Comparison of ENCODE assay signal across 8 cellular contexts in genomic region chr1:154501423-154502065, GRCh38. TPM values are rescaled to one million over a fixed set of nuclear protein-coding genes. Genes with fewer than 3 reads are reported as not detected.
DNase-seq lines count a peak whose midpoint lies in the region; ATAC-seq, FAIRE-seq and TF ChIP-seq lines count a peak whose summit lies in the region.

No MANE protein-coding gene starts in this region.

- intact Hi-C loops in naive thymus-derived CD4-positive, alpha-beta T cell (cut with micrococcal nuclease): no loop called here

- H3K36me3 Mint-ChIP-seq in naive thymus-derived CD4-positive, alpha-beta T cell: peaks cover 0 to 4% (median 0%) of the 10 kb centered on the region in 5 donors

- CTCF ChIA-PET in A549 (lab: Yijun Ruan, JAX): interaction anchor here (0.9 to 1.6 kb wide), 6 partner anchors 9 to 51 kb away, joined by 3 to 5 read pairs (median 3); no protein-coding TSS in a partner anchor
- CTCF ChIA-PET in naive thymus-derived CD4-positive, alpha-beta T cell (lab: Charles Lee): no interaction called here

- H3K4me2 ChIP-seq in A549: peak overlapping the region; percentile 95

- FAIRE-seq in A549 (lab: Jason Lieb, UNC): no peak

- H3K27me3 ChIP-seq in HUES48 (ENCODE audit: control insufficient read depth, insufficient read depth, low read length): peaks cover 72% of the 10 kb centered on the region
- peaks cover 4 to 5% of the 10 kb centered on the region in 2 donors for H3K27me3 ChIP-seq in naive thymus-derived CD4-positive, alpha-beta T cell (ENCODE audit: control insufficient read depth in 2 of 2, insufficient read depth in 2 of 2, low read length in 2 of 2)

- no peak for TF ChIP-seq CTCF in A549 (IDR thresholded peaks at IDR 0.05)

- TF ChIP-seq POLR2A in A549 (IDR thresholded peaks at IDR 0.05; ENCODE audit: low read length): no peak

- peaks cover 26 to 73% (median 42%) of the 10 kb centered on the region in 5 donors for H3K27me3 Mint-ChIP-seq in naive thymus-derived CD4-positive, alpha-beta T cell

- H3K9me3 Mint-ChIP-seq in naive thymus-derived CD4-positive, alpha-beta T cell: peaks cover 0 to 8% (median 0%) of the 10 kb centered on the region in 11 donors

- H3K4me1 Mint-ChIP-seq in naive thymus-derived CD4-positive, alpha-beta T cell: peaks cover 7 to 29% (median 16%) of the 10 kb centered on the region in 7 donors

- DNase-seq in A549 (ENCODE audit: low read depth in 1 of 2, low spot score in 1 of 2) (no peak), UCSD-AML1 (lab: John Stamatoyannopoulos, UW; ENCODE audit: unreplicated experiment) (no peak), NCI-H2107 (lab: John Stamatoyannopoulos, UW) (no peak)
- DNase-seq in naive thymus-derived CD4-positive, alpha-beta T cell: peak in 2 of 9 donors; percentile 7 to 33
- no peak for DNase-seq in stimulated activated naive CD4-positive, alpha-beta T cell treated with Interleukin-2 at 50 U/mL for 16 hours (lab: John Stamatoyannopoulos, UW)

- no peak overlapping the region for H3K9ac ChIP-seq in HUES48 (ENCODE audit: low read depth, low read length)

- POLR2A ChIA-PET in A549 (lab: Yijun Ruan, JAX): no interaction called here
- POLR2A ChIA-PET in naive thymus-derived CD4-positive, alpha-beta T cell (lab: Charles Lee): no interaction called here

- H3K4me3 Mint-ChIP-seq in naive thymus-derived CD4-positive, alpha-beta T cell: peak overlapping the region in 9 of 10 donors; percentile 27 to 71 (median 65)

- WGBS in A549 (ENCODE audit: missing lambda C conversion rate): 37% methylated on average over 10 of the region's 54 CpGs

- H3K4me3 ChIP-seq in A549 (peak overlapping the region; percentile 54), HUES48 (ENCODE audit: low read depth, low read length) (peak overlapping the region; percentile 50; the same call in 1 of the 2 replicates)
- no peak overlapping the region for H3K4me3 ChIP-seq in naive thymus-derived CD4-positive, alpha-beta T cell (ENCODE audit: low read length)

- no peak for TF ChIP-seq EP300 in A549 (IDR thresholded peaks at IDR 0.05)

- no peak for TF ChIP-seq RAD21 in A549 (conservative IDR thresholded peaks at IDR 0.05 in 1 of 2, IDR thresholded peaks at IDR 0.05 in 1 of 2)

- H3K4me1 ChIP-seq in A549: peaks cover 6% of the 10 kb centered on the region; the same call in 1 of the 3 replicates
- H3K4me1 ChIP-seq in HUES48 (ENCODE audit: control insufficient read depth, insufficient read depth, low read length): no peaks in the 10 kb centered on the region
- H3K4me1 ChIP-seq in naive thymus-derived CD4-positive, alpha-beta T cell (ENCODE audit: control insufficient read depth in 2 of 2, insufficient read depth in 2 of 2, low read length in 2 of 2): peaks cover 0 to 6% of the 10 kb centered on the region in 2 donors

- peak; percentile 57 to 71; a peak in 5 of 6 replicates for ATAC-seq in A549
- peak; percentile 43 for ATAC-seq in esophagus mucosa
- ATAC-seq in naive thymus-derived CD4-positive, alpha-beta T cell: peak; percentile 16
- ATAC-seq in HG02973 (IDR thresholded peaks at IDR 0.05; ENCODE audit: unreplicated experiment): no peak

- H3K27ac ChIP-seq in A549: peak overlapping the region; percentile 38 to 73; a peak in 5 of 6 replicates
- H3K27ac ChIP-seq in HUES48 (ENCODE audit: low read depth, low read length): no peak overlapping the region
- H3K27ac ChIP-seq in naive thymus-derived CD4-positive, alpha-beta T cell (ENCODE audit: low read depth, low read length): no peak overlapping the region

- H3K9me3 ChIP-seq in A549 (peaks cover 2% of the 10 kb centered on the region; the same call in 1 of the 3 replicates), HUES48 (ENCODE audit: control insufficient read depth, insufficient read depth, low read length) (no peaks in the 10 kb centered on the region)
- no peaks in the 10 kb centered on the region for H3K9me3 ChIP-seq in naive thymus-derived CD4-positive, alpha-beta T cell (ENCODE audit: control insufficient read depth in 2 of 3, low read length in 3 of 3)

- peak overlapping the region in 1 of 9 donors; percentile 17 for H3K27ac Mint-ChIP-seq in naive thymus-derived CD4-positive, alpha-beta T cell

- H3K36me3 ChIP-seq in HUES48 (ENCODE audit: control insufficient read depth, insufficient read depth, low read length): no peaks in the 10 kb centered on the region
- no peaks in the 10 kb centered on the region for H3K36me3 ChIP-seq in naive thymus-derived CD4-positive, alpha-beta T cell (ENCODE audit: control insufficient read depth in 2 of 3, insufficient read depth in 3 of 3, low read length in 3 of 3)

TF ChIP-seq in A549, 52 proteins besides CTCF, POLR2A, EP300 and RAD21:
- TF ChIP-seq BCL3 (IDR thresholded peaks at IDR 0.05): no peak
- TF ChIP-seq JUN (IDR thresholded peaks at IDR 0.05): no peak
- no peak for TF ChIP-seq SREBF2 (IDR thresholded peaks at IDR 0.05)
- TF ChIP-seq CEBPB (IDR thresholded peaks at IDR 0.05): peak; percentile 50 to 81; a peak in 3 of 4 replicates
- no peak for TF ChIP-seq HES2 (IDR thresholded peaks at IDR 0.05)
- TF ChIP-seq PBX3 (IDR thresholded peaks at IDR 0.05): no peak

RNA-seq across cellular contexts. Expression of gene TDRD10, which starts 0.5 kb away (rescaled TPM):
- polyA plus RNA-seq in A549 (2011; rRNA removed): 0.04 TPM in 1 of 2 replicates, not detected in the other
- 0.01 and 0.04 TPM in 2 replicates for polyA plus RNA-seq in A549 (2012; cell fraction: cytosol; rRNA removed)
- 0.10 TPM in 1 of 2 replicates, not detected in the other for polyA plus RNA-seq in A549 (2012; cell fraction: nucleus; rRNA removed)
- not detected in 3 replicates for polyA plus RNA-seq in A549 (2017; fragmentation: RNase III; extraction: RNeasy Plus Mini Kit Qiagen cat#74134 plus additional on column Dnase treatment)
- not detected in 2 replicates for polyA minus RNA-seq in A549 (2011; rRNA and poly(A)+ RNA removed)
- 0.44 TPM for total RNA-seq in esophagus mucosa
- under 1 TPM in 1 of 5 experiments, not detected in 4; 0.29 TPM for total RNA-seq in naive thymus-derived CD4-positive, alpha-beta T cell
- not detected for polyA plus RNA-seq in naive thymus-derived CD4-positive, alpha-beta T cell

RNA-seq across cellular contexts. Expression of gene SHE, which starts 0.7 kb away (rescaled TPM):
- polyA plus RNA-seq in A549 (2011; rRNA removed): 0.01 and 0.03 TPM in 2 replicates
- polyA plus RNA-seq in A549 (2012; cell fraction: cytosol; rRNA removed): 0.01 TPM in 1 of 2 replicates, not detected in the other
- not detected in 2 replicates for polyA plus RNA-seq in A549 (2012; cell fraction: nucleus; rRNA removed)
- 0.01 TPM in 1 of 3 replicates, not detected in the others for polyA plus RNA-seq in A549 (2017; fragmentation: RNase III; extraction: RNeasy Plus Mini Kit Qiagen cat#74134 plus additional on column Dnase treatment)
- polyA minus RNA-seq in A549 (2011; rRNA and poly(A)+ RNA removed): not detected in 2 replicates
- total RNA-seq in esophagus mucosa: 1.4 TPM
- not detected for total RNA-seq in naive thymus-derived CD4-positive, alpha-beta T cell
- under 1 TPM in 1 of 2 donors, not detected in 1; 0.04 TPM for polyA plus RNA-seq in naive thymus-derived CD4-positive, alpha-beta T cell

RNA-seq across cellular contexts. Expression of gene UBE2Q1, which starts 56.9 kb away (rescaled TPM):
- 17.6 and 26.6 TPM in 2 replicates for polyA plus RNA-seq in A549 (2011; rRNA removed)
- polyA plus RNA-seq in A549 (2012; cell fraction: cytosol; rRNA removed): 7.9 and 10.6 TPM in 2 replicates
- polyA plus RNA-seq in A549 (2012; cell fraction: nucleus; rRNA removed): 5.3 and 11.3 TPM in 2 replicates
- polyA plus RNA-seq in A549 (2017; fragmentation: RNase III; extraction: RNeasy Plus Mini Kit Qiagen cat#74134 plus additional on column Dnase treatment): 41.9 to 49.7 TPM (median 47.2 TPM) in 3 replicates
- 12.5 and 20.9 TPM in 2 replicates for polyA minus RNA-seq in A549 (2011; rRNA and poly(A)+ RNA removed)
- total RNA-seq in esophagus mucosa: 37.3 TPM
- total RNA-seq in naive thymus-derived CD4-positive, alpha-beta T cell: 100 to 1,000 TPM in 3 of 5 experiments, 10 to 100 TPM in 2; 63.2 to 117 (median 106) TPM
- polyA plus RNA-seq in naive thymus-derived CD4-positive, alpha-beta T cell: 10 to 100 TPM in 1 of 2 donors, 1 to 10 TPM in 1; 9.1 to 11.4 TPM

Comparison
In these comparisons a context has a peak if more than half of its experiments do, and no peak if none do; other contexts are left out.
1. H3K27ac ChIP-seq: peak in A549 (2 of 2); none in HUES48 (single experiment) and naive thymus-derived CD4-positive, alpha-beta T cell (single experiment).